ENCODE assay signal across 25 cellular contexts in the genomic region with DNA sequence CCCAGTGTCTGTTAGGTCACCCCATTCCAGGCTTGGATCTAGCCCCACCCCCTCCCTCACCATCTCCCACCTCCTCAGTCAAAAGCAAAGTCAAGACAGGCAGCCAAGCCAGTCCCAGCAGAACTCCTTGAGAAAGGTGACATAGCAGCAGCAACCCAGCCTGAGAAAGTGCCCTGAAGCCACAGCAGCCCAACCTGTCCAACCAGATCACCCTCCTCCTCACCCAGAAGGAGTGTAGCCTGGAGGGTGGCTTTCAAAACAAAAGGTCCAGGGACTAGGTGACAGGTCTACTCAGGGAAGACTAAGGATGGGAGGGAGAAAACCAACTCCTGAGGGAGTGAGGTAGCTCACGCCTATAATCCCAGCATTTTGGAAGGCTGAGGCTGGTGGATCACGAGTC. TPM values are rescaled to one million over a fixed set of nuclear protein-coding genes. Genes with fewer than 3 reads are reported as not detected.
DNase-seq lines count a peak whose midpoint lies in the region; ATAC-seq and TF ChIP-seq lines count a peak whose summit lies in the region.
"Had no signal": no experiment of that assay in that cellular context is flagged by ENCODE, and none has a peak within 500 bp of the region (broad histone marks: within the 10 kb centered on the region; RNA-seq: fewer than 3 reads in every experiment).

No MANE protein-coding gene starts in this region.

- intact Hi-C loops in prostate gland (cut with DNase I) (no loop called here), right lobe of liver (cut with DNase I) (no loop called here)

- WGBS in prostate gland = 68% methylated on average over 2 of the region's 2 CpGs
- no CpG with 5 or more reads among the region's 2 CpGs for WGBS in right lobe of liver (ENCODE audit: insufficient coverage, low coverage, low lambda C conversion rate, missing lambda C conversion rate)

- H2AFZ ChIP-seq in KMS-11 (ENCODE audit: low read depth) = no peak overlapping the region

- TF ChIP-seq CTCF in C4-2B (conservative IDR thresholded peaks at IDR 0.05) (no peak), KMS-11 (conservative IDR thresholded peaks at IDR 0.05; ENCODE audit: low read depth, low read length) (no peak), prostate gland (IDR thresholded peaks at IDR 0.05) (no peak), right lobe of liver (IDR thresholded peaks at IDR 0.05) (no peak)

- peak overlapping the region; percentile 51 for H3K27ac ChIP-seq in C4-2B
- peak overlapping the region; percentile 79; the same call in 1 of the 2 replicates for H3K27ac ChIP-seq in KMS-11
- no peak overlapping the region for H3K27ac ChIP-seq in prostate gland
- no peak overlapping the region for H3K27ac ChIP-seq in right lobe of liver
- H3K27ac ChIP-seq: pancreas, SJSA1 had no signal

- H3K27me3 ChIP-seq in KMS-11 (ENCODE audit: insufficient read depth, low read depth) = no peaks in the 10 kb centered on the region
- no peaks in the 10 kb centered on the region for H3K27me3 ChIP-seq in prostate gland (replicated peaks; ENCODE audit: insufficient read depth)
- H3K27me3 ChIP-seq in right lobe of liver = no peaks in the 10 kb centered on the region
- H3K27me3 ChIP-seq: pancreas, SJSA1 had no signal

- H3K4me3 ChIP-seq in KMS-11 (IDR thresholded peaks at IDR 0.05; ENCODE audit: insufficient read depth, low read depth, low read length) (no peak overlapping the region), prostate gland (no peak overlapping the region), right lobe of liver (no peak overlapping the region)
- H3K4me3 ChIP-seq: pancreas, SJSA1 had no signal

- ATAC-seq in esophagus mucosa = peak; percentile 85
- no peak for ATAC-seq in right lobe of liver
- ATAC-seq: activated CD8-positive, alpha-beta T cell treated with anti-CD3 and anti-CD28 coated beads for 36 hours; natural killer cell treated with Interleukin-12 subunit alpha and Interleukin-12 subunit beta and Interleukin-15 and Interleukin-18, amount 100 ng/mL, for 72 hours had no signal

- H3K4me2 ChIP-seq in KMS-11 = peak overlapping the region; percentile 25; the same call in 1 of the 2 replicates

- TF ChIP-seq POLR2A in prostate gland (IDR thresholded peaks at IDR 0.05) (no peak), right lobe of liver (IDR thresholded peaks at IDR 0.05) (no peak)

- peak; percentile 80 for DNase-seq in prostate gland (ENCODE audit: low spot score)
- DNase-seq in COR-L47 (lab: John Stamatoyannopoulos, UW) = no peak
- no peak for DNase-seq in right lobe of liver
- no peak for DNase-seq in stimulated activated CD4-positive, alpha-beta T cell treated with anti-CD3 and anti-CD28 coated beads, Interleukin-4, amount 100 ng/mL, for 1 hour
- no peak for DNase-seq in anterior cingulate cortex (lab: John Stamatoyannopoulos, UW)
- DNase-seq: activated B cell treated with CpG ODN at 0.5 μM for 24 hours; activated CD8-positive, alpha-beta T cell treated with anti-CD3 and anti-CD28 coated beads for 36 hours; activated naive CD4-positive, alpha-beta T cell treated with anti-CD3 and anti-CD28 coated beads, Interleukin-2, amount 50 U/mL, for 16 hours; activated T-cell treated with anti-CD3 and anti-CD28 coated beads, Interleukin-2, amount 50 U/mL, for 1 hour; CD4-positive, alpha-beta memory T cell; DND-41; HCEC 1CT; IMR-90; MV-4-11; NCI-H187; NCI-H524; pancreas; stimulated activated CD4-positive, alpha-beta T cell treated with anti-CD3 and anti-CD28 coated beads, Interleukin-1b, Interleukin-23, amount 100 ng/mL, for 48 hours; stimulated activated naive CD4-positive, alpha-beta T cell treated with Interleukin-2 at 50 U/mL for 16 hours; T-helper 2 cell had no signal

- no peaks in the 10 kb centered on the region for H4K20me1 ChIP-seq in KMS-11 (ENCODE audit: insufficient read depth)

- H3K4me1 ChIP-seq in KMS-11 (ENCODE audit: low read depth, poor library complexity, severe bottlenecking) (peaks cover 81% of the 10 kb centered on the region), prostate gland (replicated peaks) (peaks cover 7% of the 10 kb centered on the region), right lobe of liver (peaks cover 0 to 7% (median 0%) of the 10 kb centered on the region in 4 donors)
- H3K4me1 ChIP-seq: SJSA1 had no signal

- peaks cover 33% of the 10 kb centered on the region; the same call in 1 of the 2 replicates for H3K79me2 ChIP-seq in KMS-11 (ENCODE audit: insufficient read depth, low read depth)

- H3K9me3 ChIP-seq in prostate gland (no peaks in the 10 kb centered on the region), right lobe of liver (no peaks in the 10 kb centered on the region)
- H3K9me3 ChIP-seq: pancreas, SJSA1 had no signal

- H3K9ac ChIP-seq in KMS-11 = no peak overlapping the region

- no peaks in the 10 kb centered on the region for H3K36me3 ChIP-seq in KMS-11 (ENCODE audit: insufficient read depth)
- H3K36me3 ChIP-seq in prostate gland = no peaks in the 10 kb centered on the region
- no peaks in the 10 kb centered on the region for H3K36me3 ChIP-seq in right lobe of liver
- H3K36me3 ChIP-seq: pancreas, SJSA1 had no signal

RNA-seq across cellular contexts. Expression of gene RAB15, which starts 5.2 kb away (rescaled TPM):
- total RNA-seq in esophagus mucosa = 1.8 TPM
- 10 to 100 TPM; 10.1 to 17.5 TPM for total RNA-seq in prostate gland
- total RNA-seq in right lobe of liver = 10 to 100 TPM in 2 of 6 experiments, 1 to 10 TPM in 4; 6.5 to 13.8 (median 9.0) TPM

RNA-seq across cellular contexts. Expression of gene FNTB, which starts 19.7 kb away (rescaled TPM):
- 22.6 TPM for total RNA-seq in esophagus mucosa
- total RNA-seq in prostate gland = 10 to 100 TPM; 23.5 to 46.2 TPM
- 10 to 100 TPM in 2 of 6 experiments, 1 to 10 TPM in 4; 6.1 to 19.2 (median 9.0) TPM for total RNA-seq in right lobe of liver

RNA-seq across cellular contexts. Expression of gene GPX2, which starts 24.4 kb away (rescaled TPM):
- 68.1 TPM for total RNA-seq in esophagus mucosa
- total RNA-seq in prostate gland = 10 to 100 TPM; 18.9 to 55.0 TPM
- total RNA-seq in right lobe of liver = 1,000 to 10,000 TPM in 1 of 6 experiments, 100 to 1,000 TPM in 5; 248 to 1,113 (median 341) TPM
- total RNA-seq: activated B cell treated with CpG ODN at 0.5 μM for 24 hours; activated CD8-positive, alpha-beta T cell treated with anti-CD3 and anti-CD28 coated beads for 36 hours; CD4-positive, alpha-beta memory T cell; IMR-90; natural killer cell treated with Interleukin-12 subunit alpha and Interleukin-12 subunit beta and Interleukin-15 and Interleukin-18, amount 100 ng/mL, for 72 hours; SJSA1 had no signal

RNA-seq across cellular contexts. Expression of gene CHURC1, which starts 52.7 kb away (rescaled TPM):
- total RNA-seq in esophagus mucosa (38.6 TPM), prostate gland (10 to 100 TPM; 47.8 to 49.2 TPM), right lobe of liver (10 to 100 TPM; 28.2 to 55.2 (median 37.1) TPM)

Comparison
In these comparisons a context has a peak if more than half of its experiments do, and no peak if none do; other contexts are left out.
1. H3K27ac ChIP-seq: peak in C4-2B (single experiment) and KMS-11 (single experiment); none in prostate gland (0 of 2) and right lobe of liver (0 of 3).